In genomic region chr6:30211899-30212298, GRCh38 we compare ENCODE assay signal across 9 cellular contexts. TPM values are rescaled to one million over a fixed set of nuclear protein-coding genes. Genes with fewer than 3 reads are reported as not detected.
DNase-seq lines count a peak whose midpoint lies in the region; ATAC-seq and TF ChIP-seq lines count a peak whose summit lies in the region.
"Had no signal": no experiment of that assay in that cellular context is flagged by ENCODE, and none has a peak within 500 bp of the region (broad histone marks: within the 10 kb centered on the region; RNA-seq: fewer than 3 reads in every experiment).

No MANE protein-coding gene starts in this region.

- ATAC-seq in HG03025 (IDR thresholded peaks at IDR 0.05; ENCODE audit: low FRiP score, unreplicated experiment) = no peak
- ATAC-seq in left lobe of liver = no peak

- H3K27me3 ChIP-seq in esophagus squamous epithelium = no peaks in the 10 kb centered on the region

- H3K4me3 ChIP-seq in GM12864 (ENCODE audit: low read depth, low read length) (peak overlapping the region; percentile 92), esophagus squamous epithelium (peak overlapping the region; percentile 70 to 94 (median 77)), retinal pigment epithelial cell (ENCODE audit: low read length) (peak overlapping the region; percentile 98)

- no peaks in the 10 kb centered on the region for H3K36me3 ChIP-seq in esophagus squamous epithelium

- peak overlapping the region in 3 of 4 donors; percentile 97 to 100 (median 99) for H3K27ac ChIP-seq in esophagus squamous epithelium

- TF ChIP-seq POLR2A in esophagus squamous epithelium (IDR thresholded peaks at IDR 0.05) = no peak

- WGBS in esophagus squamous epithelium, 2 donors = 35 to 37% methylated on average over 3 of the region's 3 CpGs

- intact Hi-C loops in esophagus squamous epithelium (cut with DNase I) = no loop called here

- H3K9me3 ChIP-seq in esophagus squamous epithelium = no peaks in the 10 kb centered on the region

- no peak for DNase-seq in GM12864 (ENCODE audit: low read depth)
- DNase-seq in RKO (ENCODE audit: low spot score) = peak; percentile 25
- no peak for DNase-seq in esophagus squamous epithelium (lab: John Stamatoyannopoulos, UW)
- DNase-seq in retinal pigment epithelial cell (ENCODE audit: low read depth) = no peak
- DNase-seq in germinal center (ENCODE audit: low spot score) = no peak
- DNase-seq in HCEC 1CT = no peak
- DNase-seq in left lobe of liver (ENCODE audit: low spot score) = no peak

- peaks cover 22 to 66% (median 44%) of the 10 kb centered on the region in 3 donors for H3K4me1 ChIP-seq in esophagus squamous epithelium

- TF ChIP-seq CTCF in GM12864 (IDR thresholded peaks at IDR 0.05; ENCODE audit: low read depth, low read length, missing control alignments) (no peak), esophagus squamous epithelium (IDR thresholded peaks at IDR 0.05) (no peak), retinal pigment epithelial cell (conservative IDR thresholded peaks at IDR 0.05; ENCODE audit: low read depth, low read length) (no peak)

RNA-seq across cellular contexts. Expression of gene TRIM26, which starts 1.3 kb away (rescaled TPM):
- total RNA-seq in esophagus squamous epithelium (10 to 100 TPM; 52.3 to 76.3 (median 63.3) TPM), left lobe of liver (47.2 TPM)

RNA-seq across cellular contexts. Expression of gene TRIM15, which starts 48.6 kb away (rescaled TPM):
- total RNA-seq in esophagus squamous epithelium = not detected
- 3.0 TPM for total RNA-seq in left lobe of liver
- total RNA-seq: RPMI7951 had no signal

RNA-seq across cellular contexts. Expression of gene TRIM10, which starts 50.9 kb away (rescaled TPM):
- total RNA-seq in esophagus squamous epithelium (not detected), left lobe of liver (1.9 TPM)
- total RNA-seq: RPMI7951 had no signal
